18 cellular contexts compared by ENCODE assay signal in genomic region chr11:19632435-19632834, GRCh38.
DNase-seq lines count a peak whose midpoint lies in the region; ATAC-seq, FAIRE-seq and TF ChIP-seq lines count a peak whose summit lies in the region.
"Had no signal": no experiment of that assay in that cellular context is flagged by ENCODE, and none has a peak within 500 bp of the region (broad histone marks: within the 10 kb centered on the region; RNA-seq: fewer than 3 reads in every experiment).

No MANE protein-coding gene starts in this region.

- no peak overlapping the region for H2AFZ ChIP-seq in GM23338

- H3K9me3 ChIP-seq in CD8-positive, alpha-beta memory T cell (ENCODE audit: low read length): no peaks in the 10 kb centered on the region
- H3K9me3 ChIP-seq: sigmoid colon had no signal

- H3K36me3 ChIP-seq in bronchial epithelial cell (ENCODE audit: control insufficient read depth, insufficient read depth, low read length) (no peaks in the 10 kb centered on the region), GM23338 (ENCODE audit: insufficient read depth) (no peaks in the 10 kb centered on the region)
- H3K36me3 ChIP-seq in CD8-positive, alpha-beta memory T cell (ENCODE audit: insufficient read depth, low read length): no peaks in the 10 kb centered on the region
- H3K36me3 ChIP-seq: sigmoid colon had no signal

- H3K4me1 Mint-ChIP-seq in CD8-positive, alpha-beta memory T cell: no peaks in the 10 kb centered on the region
- no peaks in the 10 kb centered on the region for H3K4me1 Mint-ChIP-seq in activated CD4-positive, alpha-beta memory T cell treated with anti-CD3 and anti-CD28 coated beads, Interleukin-2, amount 10 ng/mL, durations not matched to agents 7 days and 5 days
- H3K4me1 Mint-ChIP-seq in GM23338: no peaks in the 10 kb centered on the region
- H3K4me1 Mint-ChIP-seq: stimulated activated effector memory CD8-positive, alpha-beta T cell treated with anti-CD3 and anti-CD28 coated beads, Interleukin-12 subunit alpha, Interleukin-12 subunit beta, amount 100 ng/mL, for 72 hours had no signal

- DNase-seq in AG08395 (ENCODE audit: low spot score) (peak; percentile 38), NCI-H226 (peak; percentile 73), bronchial epithelial cell (ENCODE audit: low read depth) (peak; percentile 75), myocyte (ENCODE audit: low read depth) (peak; percentile 66), GM23338 (ENCODE audit: low spot score) (no peak)
- no peak for DNase-seq in CD8-positive, alpha-beta memory T cell
- no peak for DNase-seq in activated CD4-positive, alpha-beta memory T cell treated with anti-CD3 and anti-CD28 coated beads, Interleukin-2, amount 10 ng/mL, durations not matched to agents 7 days and 5 days
- DNase-seq: activated gamma-delta T cell treated with Interleukin-2 at 50 U/mL for 16 hours; cerebellar nuclear complex; left ventricle myocardium superior; NCI-H2171 treated with DMSO at 0.1 percent for 48 hours; sigmoid colon; stimulated activated CD4-positive, alpha-beta T cell treated with anti-CD3 and anti-CD28 coated beads, Interleukin-4, amount 100 ng/mL, for 4 hours had no signal

- POLR2A ChIA-PET in CD8-positive, alpha-beta memory T cell (lab: Charles Lee): no interaction called here
- POLR2A ChIA-PET in activated CD4-positive, alpha-beta memory T cell treated with anti-CD3 and anti-CD28 coated beads, Interleukin-2, amount 10 ng/mL, durations not matched to agents 7 days and 5 days (lab: Charles Lee): no interaction called here

- H3K36me3 Mint-ChIP-seq in CD8-positive, alpha-beta memory T cell: no peaks in the 10 kb centered on the region
- H3K36me3 Mint-ChIP-seq in activated CD4-positive, alpha-beta memory T cell treated with anti-CD3 and anti-CD28 coated beads, Interleukin-2, amount 10 ng/mL, durations not matched to agents 7 days and 5 days (ENCODE audit: low read depth): no peaks in the 10 kb centered on the region
- H3K36me3 Mint-ChIP-seq in GM23338 (ENCODE audit: low read depth): no peaks in the 10 kb centered on the region; the same call in 2 of the 3 replicates
- H3K36me3 Mint-ChIP-seq: stimulated activated effector memory CD8-positive, alpha-beta T cell treated with anti-CD3 and anti-CD28 coated beads, Interleukin-12 subunit alpha, Interleukin-12 subunit beta, amount 100 ng/mL, for 72 hours had no signal

- H3K4me3 Mint-ChIP-seq in CD8-positive, alpha-beta memory T cell: no peak overlapping the region
- H3K4me3 Mint-ChIP-seq in activated CD4-positive, alpha-beta memory T cell treated with anti-CD3 and anti-CD28 coated beads, Interleukin-2, amount 10 ng/mL, durations not matched to agents 7 days and 5 days: no peak overlapping the region
- no peak overlapping the region for H3K4me3 Mint-ChIP-seq in GM23338
- H3K4me3 Mint-ChIP-seq: neural crest cell; stimulated activated effector memory CD8-positive, alpha-beta T cell treated with anti-CD3 and anti-CD28 coated beads, Interleukin-12 subunit alpha, Interleukin-12 subunit beta, amount 100 ng/mL, for 72 hours had no signal

- H3K27ac ChIP-seq in CD8-positive, alpha-beta memory T cell (ENCODE audit: low read depth, low read length): no peak overlapping the region
- H3K27ac ChIP-seq in GM23338 (ENCODE audit: low read depth): no peak overlapping the region
- H3K27ac ChIP-seq: A549 had no signal

- no peaks in the 10 kb centered on the region for H3F3A ChIP-seq in GM23338 (replicated peaks; ENCODE audit: low read depth)

- ATAC-seq in GM18868 (IDR thresholded peaks at IDR 0.05; ENCODE audit: unreplicated experiment) (no peak), GM23338 (no peak)
- ATAC-seq: stimulated activated effector memory CD8-positive, alpha-beta T cell treated with anti-CD3 and anti-CD28 coated beads, Interleukin-12 subunit alpha, Interleukin-12 subunit beta, amount 100 ng/mL, for 72 hours had no signal

- no peaks in the 10 kb centered on the region for H4K20me1 ChIP-seq in GM23338 (replicated peaks; ENCODE audit: insufficient read depth)

- no peaks in the 10 kb centered on the region for H3K4me1 ChIP-seq in CD8-positive, alpha-beta memory T cell (ENCODE audit: insufficient read depth, low read length)
- no peaks in the 10 kb centered on the region for H3K4me1 ChIP-seq in GM23338 (ENCODE audit: insufficient read depth)
- H3K4me1 ChIP-seq: A549 had no signal

- no peaks in the 10 kb centered on the region for H3K9me2 ChIP-seq in GM23338 (ENCODE audit: insufficient read depth)

- no peak for FAIRE-seq in bronchial epithelial cell (lab: Jason Lieb, UNC)
- FAIRE-seq: A549, GM18507 had no signal

- no peak for TF ChIP-seq CTCF in bronchial epithelial cell (IDR thresholded peaks at IDR 0.05; ENCODE audit: insufficient read depth, low read length, severe bottlenecking)
- TF ChIP-seq CTCF in GM23338 (conservative IDR thresholded peaks at IDR 0.05; ENCODE audit: low read depth in 2 of 2): no peak

- H3K4me3 ChIP-seq in bronchial epithelial cell (ENCODE audit: low read depth, low read length) (no peak overlapping the region), GM23338 (no peak overlapping the region)
- no peak overlapping the region for H3K4me3 ChIP-seq in CD8-positive, alpha-beta memory T cell (ENCODE audit: low read length)
- H3K4me3 ChIP-seq: A549, sigmoid colon had no signal

- no peaks in the 10 kb centered on the region for H3K79me2 ChIP-seq in GM23338 (replicated peaks; ENCODE audit: insufficient read depth)

- peaks cover 11 to 24% of the 10 kb centered on the region in 2 donors for H3K27me3 Mint-ChIP-seq in CD8-positive, alpha-beta memory T cell
- no peaks in the 10 kb centered on the region for H3K27me3 Mint-ChIP-seq in activated CD4-positive, alpha-beta memory T cell treated with anti-CD3 and anti-CD28 coated beads, Interleukin-2, amount 10 ng/mL, durations not matched to agents 7 days and 5 days
- H3K27me3 Mint-ChIP-seq in GM23338 (ENCODE audit: insufficient read depth, low read depth, poor library complexity): peaks cover 2% of the 10 kb centered on the region

- CTCF ChIA-PET in CD8-positive, alpha-beta memory T cell (lab: Charles Lee): no interaction called here
- CTCF ChIA-PET in activated CD4-positive, alpha-beta memory T cell treated with anti-CD3 and anti-CD28 coated beads, Interleukin-2, amount 10 ng/mL, durations not matched to agents 7 days and 5 days (lab: Charles Lee): no interaction called here

- no peak overlapping the region for H3K4me2 ChIP-seq in GM23338
- H3K4me2 ChIP-seq: A549 had no signal

- H3K27me3 ChIP-seq in bronchial epithelial cell (ENCODE audit: control insufficient read depth, insufficient read depth, low read length): peaks cover 5% of the 10 kb centered on the region
- no peaks in the 10 kb centered on the region for H3K27me3 ChIP-seq in CD8-positive, alpha-beta memory T cell (ENCODE audit: insufficient read depth, low read length, poor library complexity, severe bottlenecking)
- no peaks in the 10 kb centered on the region for H3K27me3 ChIP-seq in GM23338 (ENCODE audit: insufficient read depth)
- H3K27me3 ChIP-seq: sigmoid colon had no signal

- H3K27ac Mint-ChIP-seq in CD8-positive, alpha-beta memory T cell: no peak overlapping the region
- no peak overlapping the region for H3K27ac Mint-ChIP-seq in activated CD4-positive, alpha-beta memory T cell treated with anti-CD3 and anti-CD28 coated beads, Interleukin-2, amount 10 ng/mL, durations not matched to agents 7 days and 5 days
- H3K27ac Mint-ChIP-seq in GM23338: no peak overlapping the region
- H3K27ac Mint-ChIP-seq: stimulated activated effector memory CD8-positive, alpha-beta T cell treated with anti-CD3 and anti-CD28 coated beads, Interleukin-12 subunit alpha, Interleukin-12 subunit beta, amount 100 ng/mL, for 72 hours had no signal

- H3K9me3 Mint-ChIP-seq in CD8-positive, alpha-beta memory T cell: peaks cover 0 to 4% (median 2%) of the 10 kb centered on the region in 5 donors
- H3K9me3 Mint-ChIP-seq in activated CD4-positive, alpha-beta memory T cell treated with anti-CD3 and anti-CD28 coated beads, Interleukin-2, amount 10 ng/mL, durations not matched to agents 7 days and 5 days: peaks cover 4% of the 10 kb centered on the region
- no peaks in the 10 kb centered on the region; the same call in 2 of the 3 replicates for H3K9me3 Mint-ChIP-seq in GM23338
- H3K9me3 Mint-ChIP-seq: stimulated activated effector memory CD8-positive, alpha-beta T cell treated with anti-CD3 and anti-CD28 coated beads, Interleukin-12 subunit alpha, Interleukin-12 subunit beta, amount 100 ng/mL, for 72 hours had no signal

TF ChIP-seq in GM23338, 12 proteins besides CTCF, POLR2A, EP300 and RAD21 (continues in another document):
- TF ChIP-seq JUNB (IDR thresholded peaks at IDR 0.05; ENCODE audit: unreplicated experiment): no peak
- no peak for TF ChIP-seq EZH2phosphoT487 (IDR thresholded peaks at IDR 0.05; ENCODE audit: unreplicated experiment)
- TF ChIP-seq STAT1 (IDR thresholded peaks at IDR 0.05; ENCODE audit: unreplicated experiment): no peak
- no peak for TF ChIP-seq REST (IDR thresholded peaks at IDR 0.05; ENCODE audit: unreplicated experiment)
- TF ChIP-seq NANOG (IDR thresholded peaks at IDR 0.05; ENCODE audit: borderline replicate concordance): no peak
- TF ChIP-seq POLR2AphosphoS5 (IDR thresholded peaks at IDR 0.05; ENCODE audit: low read depth): no peak
- TF ChIP-seq ZNF114 (CRISPR knock-in tag; IDR thresholded peaks at IDR 0.05): no peak

Comparison
In these comparisons a context has a peak if more than half of its experiments do, and no peak if none do; other contexts are left out.
1. DNase-seq: peak in AG08395 (single experiment), NCI-H226 (single experiment), bronchial epithelial cell (single experiment) and myocyte (single experiment); none in CD8-positive, alpha-beta memory T cell (0 of 5), activated CD4-positive, alpha-beta memory T cell treated with anti-CD3 and anti-CD28 coated beads, Interleukin-2, amount 10 ng/mL, durations not matched to agents 7 days and 5 days (single experiment) and GM23338 (single experiment).